ENCODE assay signal across 8 cellular contexts in genomic region chr15:57706405-57707209, GRCh38. TPM values are rescaled to one million over a fixed set of nuclear protein-coding genes. Genes with fewer than 3 reads are reported as not detected.
DNase-seq lines count a peak whose midpoint lies in the region; ATAC-seq and TF ChIP-seq lines count a peak whose summit lies in the region.

Gene POLR2M (plus strand): TSS chr15:57706714. CDS start chr15:57706843, 129 bp downstream.

- TF ChIP-seq CTCF in BE2C (IDR thresholded peaks at IDR 0.05; ENCODE audit: low read depth, low read length) (no peak), colonic mucosa (IDR thresholded peaks at IDR 0.05) (no peak)

- H3K27ac ChIP-seq in colonic mucosa (peak within 1 kb of the TSS; percentile 92), layer of hippocampus (ENCODE audit: low read depth, low read length) (peak within 1 kb of the TSS; percentile 89)

- H3K27me3 ChIP-seq in BE2C: no peaks in the 10 kb centered on the region
- H3K27me3 ChIP-seq in colonic mucosa: no peaks in the 10 kb centered on the region
- H3K27me3 ChIP-seq in layer of hippocampus (ENCODE audit: control insufficient read depth, insufficient read depth, low read length): no peaks in the 10 kb centered on the region

- intact Hi-C loops in colonic mucosa (cut with DNase I): no loop called here

- DNase-seq in BE2C: peak; percentile 93
- DNase-seq in GM19240 (ENCODE audit: insufficient read length, low spot score): peak; percentile 51
- peak; percentile 89 to 97 for DNase-seq in NCI-H526 (lab: John Stamatoyannopoulos, UW)
- peak; percentile 93 for DNase-seq in activated CD4-positive, alpha-beta T cell treated with anti-CD3 and anti-CD28 coated beads for 48 hours
- peak; percentile 96 for DNase-seq in colonic mucosa
- peak; percentile 75 to 81 for DNase-seq in stimulated activated CD4-positive, alpha-beta T cell treated with anti-CD3 and anti-CD28 coated beads, Interleukin-1b, Interleukin-23, amount 100 ng/mL, for 4 hours (ENCODE audit: low read depth in 2 of 2)

- H3K9me3 ChIP-seq in BE2C (no peaks in the 10 kb centered on the region), colonic mucosa (no peaks in the 10 kb centered on the region)

- H3K36me3 ChIP-seq in BE2C (peaks cover 22% of the 10 kb centered on the region), colonic mucosa (peaks cover 6% of the 10 kb centered on the region)

- H3K4me1 ChIP-seq in BE2C: peaks cover 4% of the 10 kb centered on the region
- no peaks in the 10 kb centered on the region for H3K4me1 ChIP-seq in colonic mucosa

- ATAC-seq in HG03460 (IDR thresholded peaks at IDR 0.05; ENCODE audit: unreplicated experiment): peak; percentile 95

- H3K4me3 ChIP-seq in BE2C (ENCODE audit: low read depth, low read length) (peak within 1 kb of the TSS; percentile 98), colonic mucosa (peak within 1 kb of the TSS; percentile 86)

- H3K9ac ChIP-seq in colonic mucosa (ENCODE audit: low read depth in 2 of 2, low read length in 2 of 2): peak within 1 kb of the TSS; percentile 96 to 98

RNA-seq across cellular contexts. Expression of gene POLR2M, which starts in this region (rescaled TPM):
- 43.1 TPM for polyA plus RNA-seq in BE2C (2012; ENCODE audit: insufficient read depth, insufficient read length, low read depth)
- total RNA-seq in colonic mucosa: 10 to 100 TPM; 61.7 to 75.9 TPM

Comparison
In these comparisons a context has a peak if more than half of its experiments do, and no peak if none do; other contexts are left out.
1. Peak in every context shown above with its lines: DNase-seq, ATAC-seq, H3K4me3 ChIP-seq and H3K27ac ChIP-seq.